21 cellular contexts compared by ENCODE assay signal in the genomic region with DNA sequence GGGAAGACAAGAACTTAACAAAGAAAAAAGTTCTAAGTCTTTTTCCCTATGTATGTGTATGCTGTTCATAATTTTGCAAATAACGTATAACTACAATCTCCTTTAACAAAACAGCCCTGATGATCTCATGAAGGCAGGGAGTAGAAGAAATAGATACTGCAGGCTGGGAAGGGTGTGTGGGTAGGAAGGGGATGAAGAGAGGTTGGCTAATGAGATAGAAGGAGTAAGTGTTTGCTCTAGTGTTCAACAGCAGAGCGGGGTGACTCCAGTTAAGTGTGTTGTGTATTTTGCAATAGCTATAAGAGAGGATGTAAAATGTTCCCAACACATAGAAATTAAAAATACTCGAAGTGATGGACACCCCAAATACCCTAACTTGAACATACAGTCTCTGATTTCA. TPM values are rescaled to one million over a fixed set of nuclear protein-coding genes. Genes with fewer than 3 reads are reported as not detected.
DNase-seq lines count a peak whose midpoint lies in the region; ATAC-seq and TF ChIP-seq lines count a peak whose summit lies in the region.
"Had no signal": no experiment of that assay in that cellular context is flagged by ENCODE, and none has a peak within 500 bp of the region (broad histone marks: within the 10 kb centered on the region; RNA-seq: fewer than 3 reads in every experiment).

No MANE protein-coding gene starts in this region.

- H3K4me3 ChIP-seq in right cardiac atrium (ENCODE audit: low read length) (no peak overlapping the region), left lung (no peak overlapping the region), trophoblast cell (ENCODE audit: low read depth, low read length) (no peak overlapping the region), MG63 (no peak overlapping the region)
- no peak overlapping the region for H3K4me3 ChIP-seq in effector memory CD4-positive, alpha-beta T cell (ENCODE audit: insufficient read depth, low read depth, low read length, poor library complexity, severe bottlenecking)
- H3K4me3 ChIP-seq: GM23338, Peyer's patch, SK-N-MC, stomach had no signal

- H3K9me3 ChIP-seq in right cardiac atrium (ENCODE audit: control insufficient read depth, low read length), result peaks cover 2% of the 10 kb centered on the region
- H3K9me3 ChIP-seq in left lung, result peaks cover 0 to 7% of the 10 kb centered on the region in 2 donors
- H3K9me3 ChIP-seq in trophoblast cell (ENCODE audit: insufficient read depth, low read depth, low read length), result peaks cover 3% of the 10 kb centered on the region
- H3K9me3 ChIP-seq in effector memory CD4-positive, alpha-beta T cell (ENCODE audit: control insufficient read depth, low read length), result no peaks in the 10 kb centered on the region
- no peaks in the 10 kb centered on the region; the same call in 1 of the 2 replicates for H3K9me3 ChIP-seq in MG63
- H3K9me3 ChIP-seq: Peyer's patch had no signal

- H3K4me2 ChIP-seq in trophoblast cell (ENCODE audit: low read length), result no peak overlapping the region
- H3K4me2 ChIP-seq: GM23338 had no signal

- H2BK12ac ChIP-seq in trophoblast cell (ENCODE audit: low read length), result peak overlapping the region; percentile 90

- peak overlapping the region; percentile 76 for H4K91ac ChIP-seq in trophoblast cell (ENCODE audit: low read depth, low read length)

- no peak overlapping the region for H3K4ac ChIP-seq in trophoblast cell (ENCODE audit: low read depth, low read length)

- peaks cover 37% of the 10 kb centered on the region for H3K79me1 ChIP-seq in trophoblast cell (ENCODE audit: low read length)

- H3K27me3 ChIP-seq in right cardiac atrium (ENCODE audit: control insufficient read depth, insufficient read depth), result no peaks in the 10 kb centered on the region
- H3K27me3 ChIP-seq in left lung, result no peaks in the 10 kb centered on the region
- no peaks in the 10 kb centered on the region for H3K27me3 ChIP-seq in trophoblast cell (ENCODE audit: insufficient read depth, low read length)
- no peaks in the 10 kb centered on the region for H3K27me3 ChIP-seq in effector memory CD4-positive, alpha-beta T cell (replicated peaks; ENCODE audit: control insufficient read depth, insufficient read depth, low read length, poor library complexity, severe bottlenecking)
- H3K27me3 ChIP-seq in MG63, result no peaks in the 10 kb centered on the region
- H3K27me3 ChIP-seq: Peyer's patch, stomach had no signal

- H3K9ac ChIP-seq in trophoblast cell (ENCODE audit: low read length), result no peak overlapping the region

- no peak overlapping the region for H3K18ac ChIP-seq in trophoblast cell (ENCODE audit: low read length)

- DNase-seq in right cardiac atrium (no peak), Right ventricle myocardium inferior (ENCODE audit: missing footprints) (no peak), left lung (no peak), trophoblast cell (no peak), occipital lobe (lab: John Stamatoyannopoulos, UW) (no peak), MG63 (no peak)
- DNase-seq in effector memory CD4-positive, alpha-beta T cell, result no peak
- DNase-seq: activated CD4-positive, alpha-beta T cell treated with anti-CD3 and anti-CD28 coated beads for 48 hours; activated naive CD4-positive, alpha-beta T cell treated with anti-CD3 and anti-CD28 coated beads, Interleukin-2, amount 50 U/mL, for 16 hours; COR-L47; DMS79; KG1; NCI-H146; NCI-H2171; NCI-H526; Peyer's patch; stomach had no signal

- H3K14ac ChIP-seq in trophoblast cell (ENCODE audit: low read length), result no peak overlapping the region

- H4K8ac ChIP-seq in trophoblast cell (ENCODE audit: low read depth, low read length), result no peak overlapping the region

- 81% methylated on average over 3 of the region's 3 CpGs for WGBS in right cardiac atrium
- WGBS in trophoblast cell (ENCODE audit: extremely low coverage, insufficient coverage, insufficient read length), result no CpG with 5 or more reads among the region's 3 CpGs

- no peak overlapping the region for H4K12ac ChIP-seq in trophoblast cell (ENCODE audit: low read depth, low read length)

- TF ChIP-seq CTCF in left lung (IDR thresholded peaks at IDR 0.05), result no peak

- no peak overlapping the region for H2AK5ac ChIP-seq in trophoblast cell (ENCODE audit: low read length)

- ATAC-seq in right cardiac atrium (no peak), Right ventricle myocardium inferior (no peak), left lung (peak; percentile 66), HG03565 (IDR thresholded peaks at IDR 0.05; ENCODE audit: unreplicated experiment) (no peak)
- ATAC-seq: GM23338 had no signal

- H3K36me3 ChIP-seq in left lung (peaks cover 0 to 15% of the 10 kb centered on the region in 2 donors), trophoblast cell (ENCODE audit: control insufficient read depth in 1 of 2, insufficient read depth in 2 of 2, low read length in 2 of 2) (peaks cover 19 to 32% of the 10 kb centered on the region in 2 experiments), MG63 (peaks cover 10% of the 10 kb centered on the region)
- H3K36me3 ChIP-seq in effector memory CD4-positive, alpha-beta T cell (ENCODE audit: control insufficient read depth, insufficient read depth, low read length), result no peaks in the 10 kb centered on the region

- H2AFZ ChIP-seq in trophoblast cell (ENCODE audit: insufficient read depth, low read length, poor library complexity), result no peak overlapping the region
- H2AFZ ChIP-seq: GM23338 had no signal

- intact Hi-C loops in right cardiac atrium (cut with DNase I), result no loop called here
- intact Hi-C loops in Right ventricle myocardium inferior (cut with DNase I), result no loop called here
- intact Hi-C loops in left lung (cut with DNase I), result no loop called here

- H3K27ac ChIP-seq in right cardiac atrium (ENCODE audit: low read length) (peak overlapping the region; percentile 68), left lung (peak overlapping the region; percentile 8 to 85), trophoblast cell (ENCODE audit: low read depth, low read length) (no peak overlapping the region)
- no peak overlapping the region for H3K27ac ChIP-seq in effector memory CD4-positive, alpha-beta T cell (ENCODE audit: insufficient read depth, low read length, poor library complexity, severe bottlenecking)
- H3K27ac ChIP-seq: epithelial cell of prostate, SK-N-MC had no signal

- peaks cover 23% of the 10 kb centered on the region for H3K4me1 ChIP-seq in right cardiac atrium (ENCODE audit: control insufficient read depth, insufficient read depth, low read length)
- H3K4me1 ChIP-seq in left lung, result peaks cover 28 to 39% of the 10 kb centered on the region in 2 donors
- peaks cover 36% of the 10 kb centered on the region in 2 experiments for H3K4me1 ChIP-seq in trophoblast cell (ENCODE audit: control insufficient read depth in 1 of 2, insufficient read depth in 2 of 2, low read length in 2 of 2)
- no peaks in the 10 kb centered on the region for H3K4me1 ChIP-seq in effector memory CD4-positive, alpha-beta T cell (ENCODE audit: control insufficient read depth, insufficient read depth, low read length, poor library complexity, severe bottlenecking)

- H2BK120ac ChIP-seq in trophoblast cell (ENCODE audit: insufficient read depth, low read length, poor library complexity), result no peak overlapping the region

- H3K23ac ChIP-seq in trophoblast cell (ENCODE audit: low read length), result no peak overlapping the region

- no peak overlapping the region for H2BK5ac ChIP-seq in trophoblast cell (ENCODE audit: low read depth, low read length, poor library complexity)

- H3K79me2 ChIP-seq in trophoblast cell (ENCODE audit: control insufficient read depth, insufficient read depth, low read length, poor library complexity), result peaks cover 20% of the 10 kb centered on the region

RNA-seq across cellular contexts. Expression of gene C1orf198, which starts 20.1 kb away (rescaled TPM):
- 10 to 100 TPM; 48.0 to 69.9 (median 56.2) TPM for total RNA-seq in right cardiac atrium
- polyA plus RNA-seq in right cardiac atrium, result 36.1 TPM
- total RNA-seq in Right ventricle myocardium inferior, result 46.0 TPM
- total RNA-seq in left lung, result 100 to 1,000 TPM in 1 of 2 donors, 10 to 100 TPM in 1; 36.2 to 116 TPM
- polyA plus RNA-seq in trophoblast cell (2013), result 56.8 and 57.0 TPM in 2 replicates
- total RNA-seq in occipital lobe, result 14.5 TPM
- total RNA-seq in MG63 (2014; rRNA removed; shearing (Covaris generic); ENCODE audit: low replicate concordance), result 39.5 and 47.1 TPM in 2 replicates

Comparison
In these comparisons a context has a peak if more than half of its experiments do, and no peak if none do; other contexts are left out.
1. H3K27ac ChIP-seq: peak in right cardiac atrium (single experiment) and left lung (2 of 2); none in trophoblast cell (single experiment) and effector memory CD4-positive, alpha-beta T cell (single experiment).